In genomic region chr2:101151141-101151858, GRCh38 we compare ENCODE assay signal across 8 cellular contexts. TPM values are rescaled to one million over a fixed set of nuclear protein-coding genes. Genes with fewer than 3 reads are reported as not detected.
DNase-seq lines count a peak whose midpoint lies in the region; ATAC-seq and TF ChIP-seq lines count a peak whose summit lies in the region.

TSS of gene TBC1D8 (minus strand) at chr2:101151382. CDS start at chr2:101151253, 129 bp downstream.

- peak within 1 kb of the TSS; percentile 85 for H3K27ac Mint-ChIP-seq in T-helper 17 cell

- no peaks in the 10 kb centered on the region for H3K27me3 ChIP-seq in ascending aorta
- no peaks in the 10 kb centered on the region for H3K27me3 ChIP-seq in right atrium auricular region
- no peaks in the 10 kb centered on the region for H3K27me3 ChIP-seq in prostate gland (replicated peaks; ENCODE audit: insufficient read depth)

- peak within 1 kb of the TSS; percentile 79 to 83 for H3K27ac ChIP-seq in ascending aorta
- peak within 1 kb of the TSS; percentile 90 to 94 for H3K27ac ChIP-seq in right atrium auricular region
- peak within 1 kb of the TSS; percentile 92 for H3K27ac ChIP-seq in prostate gland

- ATAC-seq in T-helper 17 cell: peak; percentile 82

- peak within 1 kb of the TSS; percentile 90 for H3K4me3 Mint-ChIP-seq in T-helper 17 cell

- H3K27me3 Mint-ChIP-seq in T-helper 17 cell: peaks cover 23% of the 10 kb centered on the region

- peaks cover 24% of the 10 kb centered on the region for H3K4me1 Mint-ChIP-seq in T-helper 17 cell

- DNase-seq in GDM1 (lab: John Stamatoyannopoulos, UW) (peak; percentile 65), HCEC 1CT (peak; percentile 81), NB4 (ENCODE audit: low read depth) (peak; percentile 84), T-helper 17 cell (peak; percentile 27 to 60 (median 57)), ascending aorta (ENCODE audit: low spot score in 2 of 2) (peak; percentile 52 to 94), right atrium auricular region (ENCODE audit: low spot score) (peak; percentile 91), prostate gland (ENCODE audit: low spot score) (peak; percentile 79), ureter (ENCODE audit: low spot score) (peak; percentile 87)

- H3K4me1 ChIP-seq in ascending aorta (peaks cover 0 to 15% of the 10 kb centered on the region in 2 donors), right atrium auricular region (peaks cover 0 to 72% of the 10 kb centered on the region in 2 donors), prostate gland (replicated peaks) (peaks cover 2% of the 10 kb centered on the region)

- H3K9me3 ChIP-seq in T-helper 17 cell (ENCODE audit: control insufficient read depth, low read length, poor library complexity, severe bottlenecking) (no peaks in the 10 kb centered on the region), ascending aorta (no peaks in the 10 kb centered on the region), right atrium auricular region (no peaks in the 10 kb centered on the region), prostate gland (no peaks in the 10 kb centered on the region)

- WGBS in prostate gland: under 1% methylated on average over 57 of the region's 81 CpGs

- peak; percentile 53 for TF ChIP-seq POLR2A in NB4 (IDR thresholded peaks at IDR 0.05; ENCODE audit: extremely low read depth, insufficient read length)
- peak; percentile 92 for TF ChIP-seq POLR2A in prostate gland (IDR thresholded peaks at IDR 0.05)

- intact Hi-C loops in ascending aorta (cut with DNase I): loop anchor here (1.0 to 10.0 kb wide), 8 partner anchors 30 to 589 kb away; partner anchors contain the start of genes CNOT11, PDCL3 and RNF149
- intact Hi-C loops in prostate gland (cut with DNase I): loop anchor here (5.0 kb wide), 3 partner anchors 69 to 544 kb away; no protein-coding TSS in a partner anchor

- no peaks in the 10 kb centered on the region for H3K36me3 Mint-ChIP-seq in T-helper 17 cell (ENCODE audit: low read depth)

- no peak for TF ChIP-seq CTCF in NB4 (IDR thresholded peaks at IDR 0.05; ENCODE audit: low read depth, low read length)
- TF ChIP-seq CTCF in ascending aorta (IDR thresholded peaks at IDR 0.05): no peak
- TF ChIP-seq CTCF in right atrium auricular region (IDR thresholded peaks at IDR 0.05): peak in 1 of 2 donors; percentile 17
- TF ChIP-seq CTCF in prostate gland (IDR thresholded peaks at IDR 0.05): peak in 1 of 4 experiments; percentile 11

- H3K4me3 ChIP-seq in NB4 (ENCODE audit: low read depth, low read length) (peak within 1 kb of the TSS; percentile 81), ascending aorta (peak within 1 kb of the TSS; percentile 73 to 83), right atrium auricular region (peak within 1 kb of the TSS; percentile 87 to 88), prostate gland (peak within 1 kb of the TSS; percentile 81 to 92)

- H3K36me3 ChIP-seq in ascending aorta: no peaks in the 10 kb centered on the region
- no peaks in the 10 kb centered on the region for H3K36me3 ChIP-seq in right atrium auricular region
- no peaks in the 10 kb centered on the region for H3K36me3 ChIP-seq in prostate gland

RNA-seq across cellular contexts. Expression of gene TBC1D8, which starts in this region (rescaled TPM):
- total RNA-seq in T-helper 17 cell (1 to 10 TPM in 1 of 2 donors, under 1 TPM in 1; 0.39 to 1.9 TPM), ascending aorta (17.8 TPM), right atrium auricular region (10 to 100 TPM; 42.3 to 50.3 TPM), prostate gland (100 to 1,000 TPM in 1 of 2 donors, 10 to 100 TPM in 1; 86.1 to 149 TPM), ureter (69.1 TPM)

Comparison
In these comparisons a context has a peak if more than half of its experiments do, and no peak if none do; other contexts are left out.
1. Peak in every context shown above with its lines: DNase-seq, ATAC-seq, H3K4me3 ChIP-seq and H3K27ac ChIP-seq.